22 cellular contexts compared by ENCODE assay signal in the genomic region with DNA sequence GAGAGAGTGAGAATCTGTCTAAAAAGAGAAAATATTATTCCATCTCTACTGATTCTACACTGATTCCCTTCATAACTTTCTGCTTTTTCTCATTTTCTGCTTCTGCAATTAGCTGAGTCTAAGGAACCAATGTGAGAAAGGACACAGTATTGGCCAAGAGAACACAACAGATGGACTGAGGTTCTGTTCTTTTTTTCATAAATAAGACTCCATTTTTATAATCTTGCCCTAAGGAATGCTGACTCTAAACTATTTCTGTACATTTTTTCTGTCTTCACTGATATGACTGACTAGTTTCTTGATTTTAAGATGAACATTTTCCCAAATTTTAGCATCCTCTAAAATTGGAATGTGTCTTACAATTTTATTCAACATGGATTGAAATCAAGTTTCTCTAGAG.
"Had no signal": no experiment of that assay in that cellular context is flagged by ENCODE, and none has a peak within 500 bp of the region (broad histone marks: within the 10 kb centered on the region; RNA-seq: fewer than 3 reads in every experiment).

No MANE protein-coding gene starts in this region.

- H3K4me1 Mint-ChIP-seq: endodermal cell had no signal

- DNase-seq: colonic mucosa; cortex of kidney; effector CD8-positive, alpha-beta T cell; effector memory CD8-positive, alpha-beta T cell; endodermal cell; erythroblast; esophagus squamous epithelium; foreskin fibroblast; foreskin melanocyte; gastrocnemius medialis; glutamatergic neuron; head of caudate nucleus; heart right ventricle; hippocampal formation; left cardiac atrium; left lung; left ventricle myocardium superior; lower lobe of right lung; mesenchymal stem cell; mucosa of descending colon had no signal

- H3K27ac Mint-ChIP-seq: dendritic cell treated with granulocyte-macrophage colony-stimulating factor and Interleukin-4, amounts not matched to agents 40 ng/mL and 50 ng/mL, for 4 days; effector memory CD8-positive, alpha-beta T cell; endodermal cell; mesothelial cell of epicardium had no signal

- H3K9me3 Mint-ChIP-seq: dendritic cell treated with granulocyte-macrophage colony-stimulating factor and Interleukin-4, amounts not matched to agents 40 ng/mL and 50 ng/mL, for 4 days; effector memory CD8-positive, alpha-beta T cell had no signal

- H3K4me3 Mint-ChIP-seq: dendritic cell treated with granulocyte-macrophage colony-stimulating factor and Interleukin-4, amounts not matched to agents 40 ng/mL and 50 ng/mL, for 4 days; effector memory CD8-positive, alpha-beta T cell; endodermal cell; mesothelial cell of epicardium had no signal
